Comparison of ENCODE assay signal across 24 cellular contexts in the genomic region with DNA sequence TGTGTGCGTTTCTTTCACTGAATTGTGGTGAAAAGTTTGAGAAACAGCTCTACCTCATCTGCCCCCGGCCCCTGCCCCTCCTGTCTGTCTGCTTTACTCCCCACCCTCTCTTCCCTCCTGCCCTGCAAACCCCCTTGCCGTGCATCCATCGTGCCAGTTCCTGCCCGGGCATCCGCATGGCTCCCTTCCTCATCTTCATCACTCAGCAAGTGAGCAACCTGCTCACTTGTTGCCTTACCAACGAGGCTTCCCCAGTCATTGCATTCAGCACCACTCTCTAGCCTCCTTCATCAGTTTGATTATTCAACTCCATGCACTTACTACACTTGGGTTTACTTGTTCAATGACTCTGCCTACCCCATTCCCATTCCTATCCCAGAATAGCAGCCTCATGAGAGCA. TPM values are rescaled to one million over a fixed set of nuclear protein-coding genes. Genes with fewer than 3 reads are reported as not detected.
"Had no signal": no experiment of that assay in that cellular context is flagged by ENCODE, and none has a peak within 500 bp of the region (broad histone marks: within the 10 kb centered on the region; RNA-seq: fewer than 3 reads in every experiment).

No MANE protein-coding gene starts in this region.

- ATAC-seq: foreskin keratinocyte, gastroesophageal sphincter, heart right ventricle, left cardiac atrium, left lung, left ventricle myocardium superior, lower lobe of right lung had no signal

- H3K4me3 Mint-ChIP-seq: memory B cell had no signal

- H3K27me3 ChIP-seq: colonic mucosa, foreskin keratinocyte had no signal

- H3K4me1 ChIP-seq: colonic mucosa, esophagus muscularis mucosa, foreskin keratinocyte, gastroesophageal sphincter, heart right ventricle, left lung, lower lobe of right lung had no signal

- DNase-seq: colonic mucosa; dermis blood vessel endothelial cell; dorsolateral prefrontal cortex; effector CD4-positive, alpha-beta T cell; effector memory CD4-positive, alpha-beta T cell; foreskin keratinocyte; glutamatergic neuron; head of caudate nucleus; heart right ventricle; hippocampal formation; left cardiac atrium; left lung; left ventricle myocardium superior; lower lobe of right lung; mammary epithelial cell; mesendoderm; midbrain had no signal

- H3K4me3 ChIP-seq: colonic mucosa, dorsolateral prefrontal cortex, esophagus muscularis mucosa, gastroesophageal sphincter, heart right ventricle, left lung, lower lobe of right lung had no signal

- H3K36me3 ChIP-seq: colonic mucosa, esophagus muscularis mucosa, gastroesophageal sphincter, heart right ventricle, left lung, lower lobe of right lung had no signal

- H3K27ac ChIP-seq: colonic mucosa, dorsolateral prefrontal cortex, esophagus muscularis mucosa, foreskin keratinocyte, gastroesophageal sphincter, heart right ventricle, left lung, lower lobe of right lung had no signal

- H3K4me1 Mint-ChIP-seq: memory B cell had no signal

- H3K9me3 ChIP-seq: colonic mucosa had no signal

- FAIRE-seq: endothelial cell of umbilical vein, frontal cortex, islet of Langerhans, keratinocyte had no signal

- H3K27ac Mint-ChIP-seq: memory B cell had no signal

RNA-seq across cellular contexts. Expression of a gene that starts 34.8 kb away (rescaled TPM):
- total RNA-seq: dermis blood vessel endothelial cell, endothelial cell of umbilical vein had no signal
- polyA plus RNA-seq: endothelial cell of umbilical vein had no signal
